1 cellular context compared by ENCODE assay signal in the genomic region with DNA sequence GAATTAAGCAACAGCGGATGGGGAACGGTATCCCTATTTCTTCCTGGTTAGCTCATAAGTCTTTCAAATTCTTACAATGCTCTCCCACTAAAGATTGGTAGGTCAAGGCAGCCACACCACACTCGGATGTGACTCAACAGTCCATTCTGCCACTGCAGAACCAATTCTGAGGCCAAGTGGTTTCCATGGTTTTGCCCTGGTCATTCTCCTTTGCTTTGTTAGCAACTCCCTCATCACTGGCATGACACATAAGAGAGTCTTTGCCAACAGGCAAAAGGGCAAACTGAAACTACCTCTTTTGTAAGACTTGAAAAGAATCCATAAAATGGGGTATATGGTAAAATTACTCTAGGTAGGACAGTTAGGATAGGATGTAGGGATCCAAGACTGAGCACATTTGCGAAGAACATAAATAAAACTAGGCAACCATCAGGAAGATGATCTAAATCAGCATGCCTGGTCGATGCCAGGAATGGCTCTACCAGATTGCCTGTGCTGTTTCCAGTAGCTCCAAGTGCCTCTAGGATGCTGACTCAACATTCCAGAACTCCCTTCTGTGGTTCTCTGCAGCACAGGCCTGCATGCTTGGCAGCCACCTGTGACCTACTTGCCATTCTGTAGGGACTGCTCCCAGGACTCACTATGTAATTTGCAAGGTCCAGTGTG.
A peak's percentile ranks its signal among the peaks of the same experiment; 100 is the strongest.
TF ChIP-seq lines count a peak whose summit lies in the region.

No MANE protein-coding gene starts in this region.

TF ChIP-seq in K562, 482 proteins besides CTCF, POLR2A, EP300 and RAD21 (continued from another document):
- TF ChIP-seq, protein P1, sequence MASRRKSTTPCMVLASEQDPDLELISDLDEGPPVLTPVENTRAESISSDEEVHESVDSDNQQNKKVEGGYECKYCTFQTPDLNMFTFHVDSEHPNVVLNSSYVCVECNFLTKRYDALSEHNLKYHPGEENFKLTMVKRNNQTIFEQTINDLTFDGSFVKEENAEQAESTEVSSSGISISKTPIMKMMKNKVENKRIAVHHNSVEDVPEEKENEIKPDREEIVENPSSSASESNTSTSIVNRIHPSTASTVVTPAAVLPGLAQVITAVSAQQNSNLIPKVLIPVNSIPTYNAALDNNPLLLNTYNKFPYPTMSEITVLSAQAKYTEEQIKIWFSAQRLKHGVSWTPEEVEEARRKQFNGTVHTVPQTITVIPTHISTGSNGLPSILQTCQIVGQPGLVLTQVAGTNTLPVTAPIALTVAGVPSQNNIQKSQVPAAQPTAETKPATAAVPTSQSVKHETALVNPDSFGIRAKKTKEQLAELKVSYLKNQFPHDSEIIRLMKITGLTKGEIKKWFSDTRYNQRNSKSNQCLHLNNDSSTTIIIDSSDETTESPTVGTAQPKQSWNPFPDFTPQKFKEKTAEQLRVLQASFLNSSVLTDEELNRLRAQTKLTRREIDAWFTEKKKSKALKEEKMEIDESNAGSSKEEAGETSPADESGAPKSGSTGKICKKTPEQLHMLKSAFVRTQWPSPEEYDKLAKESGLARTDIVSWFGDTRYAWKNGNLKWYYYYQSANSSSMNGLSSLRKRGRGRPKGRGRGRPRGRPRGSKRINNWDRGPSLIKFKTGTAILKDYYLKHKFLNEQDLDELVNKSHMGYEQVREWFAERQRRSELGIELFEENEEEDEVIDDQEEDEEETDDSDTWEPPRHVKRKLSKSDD (conservative IDR thresholded peaks at IDR 0.05; ENCODE audit: low read length), result no peak
- peak; percentile 32 for TF ChIP-seq ZNF316 (IDR thresholded peaks at IDR 0.05)
- no peak for TF ChIP-seq ZNF143 (CRISPR knock-in tag; IDR thresholded peaks at IDR 0.05)
- peak; percentile 46 for TF ChIP-seq C11orf30 (IDR thresholded peaks at IDR 0.05; ENCODE audit: low read depth)
- TF ChIP-seq MAFG (tag; conservative IDR thresholded peaks at IDR 0.05), result 0 out of 2 replicates have a peak, but pooled peaks have one; percentile 14
- no peak for TF ChIP-seq TAL1 (IDR thresholded peaks at IDR 0.05)
